9 cellular contexts compared by ENCODE assay signal in genomic region chr7:130273081-130273699, GRCh38. TPM values are rescaled to one million over a fixed set of nuclear protein-coding genes. Genes with fewer than 3 reads are reported as not detected.
DNase-seq lines count a peak whose midpoint lies in the region; ATAC-seq and TF ChIP-seq lines count a peak whose summit lies in the region.
"Had no signal": no experiment of that assay in that cellular context is flagged by ENCODE, and none has a peak within 500 bp of the region (broad histone marks: within the 10 kb centered on the region; RNA-seq: fewer than 3 reads in every experiment).

No MANE protein-coding gene starts in this region.

- H3K9me3 ChIP-seq in aorta (ENCODE audit: control insufficient read depth, low read length), result no peaks in the 10 kb centered on the region

- no peaks in the 10 kb centered on the region for H3K36me3 ChIP-seq in aorta (ENCODE audit: control insufficient read depth in 1 of 2, insufficient read depth in 2 of 2, low read length in 1 of 2)

- H3K27me3 Mint-ChIP-seq in brain, result no peaks in the 10 kb centered on the region

- peak; percentile 55 for ATAC-seq in aorta (ENCODE audit: low FRiP score)
- ATAC-seq in GM19467 (IDR thresholded peaks at IDR 0.05; ENCODE audit: unreplicated experiment), result no peak
- ATAC-seq: HCT116 had no signal

- peak overlapping the region; percentile 89 to 100 (median 94) for H3K27ac Mint-ChIP-seq in brain

- intact Hi-C loops in aorta (cut with DNase I), result loop anchor here in 1 of 2 donors (5.0 to 10.0 kb wide), 2 partner anchors 219 to 392 kb away; partner anchors contain the start of genes COPG2 and MEST

- H3K27me3 ChIP-seq in aorta (ENCODE audit: control insufficient read depth in 1 of 2, insufficient read depth in 2 of 2, low read length in 1 of 2), result no peaks in the 10 kb centered on the region

- H3K4me3 Mint-ChIP-seq in brain, result peak overlapping the region; percentile 68 to 80 (median 78)

- TF ChIP-seq CTCF in brain (conservative IDR thresholded peaks at IDR 0.05) (no peak), GM10266 (IDR thresholded peaks at IDR 0.05; ENCODE audit: control insufficient read depth, insufficient read depth, low read depth, missing control alignments) (no peak)

- no peaks in the 10 kb centered on the region for H3K36me3 Mint-ChIP-seq in brain

- H3K4me1 Mint-ChIP-seq in brain, result peaks cover 88% of the 10 kb centered on the region

- WGBS in aorta, 2 donors, result 2% methylated on average over 19 of the region's 19 CpGs

- no peaks in the 10 kb centered on the region for H3K4me1 ChIP-seq in aorta (ENCODE audit: control insufficient read depth in 1 of 2, insufficient read depth in 2 of 2, low read length in 2 of 2)

- peaks cover 0 to 2% (median 0%) of the 10 kb centered on the region in 5 experiments for H3K9me3 Mint-ChIP-seq in brain

- peak; percentile 95 for DNase-seq in ELF-1 (ENCODE audit: low read depth, low spot score)
- DNase-seq in NCI-H2107 treated with DMSO at 0.1 percent for 48 hours (lab: John Stamatoyannopoulos, UW; ENCODE audit: unreplicated experiment), result peak; percentile 96
- peak; percentile 69 for DNase-seq in medulla oblongata (ENCODE audit: extremely low spot score)
- no peak for DNase-seq in aorta
- no peak for DNase-seq in activated gamma-delta T cell treated with Interleukin-2 at 50 U/mL for 16 hours
- no peak for DNase-seq in GM10266 (ENCODE audit: extremely low spot score)

- peak overlapping the region; percentile 48 to 51 for H3K4me3 ChIP-seq in aorta (ENCODE audit: low read length in 2 of 2)

- H3K27ac ChIP-seq in aorta (ENCODE audit: low read depth in 1 of 2, low read length in 2 of 2), result no peak overlapping the region

RNA-seq across cellular contexts. Expression of gene CPA2, which starts 6.5 kb away (rescaled TPM):
- polyA plus RNA-seq in brain (ENCODE audit: insufficient read depth, low read depth, low replicate concordance), result 0.97 TPM
- 1 to 10 TPM in 1 of 2 donors, under 1 TPM in 1; 0.72 to 1.0 TPM for total RNA-seq in aorta
- 1 to 10 TPM in 1 of 2 donors, under 1 TPM in 1; 0.38 to 2.8 TPM for polyA plus RNA-seq in aorta

RNA-seq across cellular contexts. Expression of gene CPA4, which starts 19.8 kb away (rescaled TPM):
- polyA plus RNA-seq in brain (ENCODE audit: insufficient read depth, low read depth, low replicate concordance) (0.34 TPM), aorta (under 1 TPM in 1 of 2 donors, not detected in 1; 0.18 TPM)
- total RNA-seq in aorta, result 1 to 10 TPM in 1 of 2 donors, under 1 TPM in 1; 0.45 to 1.0 TPM

Comparison
In these comparisons a context has a peak if more than half of its experiments do, and no peak if none do; other contexts are left out.
1. DNase-seq: peak in ELF-1 (single experiment), NCI-H2107 treated with DMSO at 0.1 percent for 48 hours (single experiment) and medulla oblongata (single experiment); none in aorta (0 of 2), activated gamma-delta T cell treated with Interleukin-2 at 50 U/mL for 16 hours (single experiment) and GM10266 (single experiment).